In genomic region chrX:81121513-81122363, GRCh38 we compare ENCODE assay signal across 8 cellular contexts.
A peak's percentile ranks its signal among the peaks of the same experiment; 100 is the strongest.
DNase-seq lines count a peak whose midpoint lies in the region; ATAC-seq and TF ChIP-seq lines count a peak whose summit lies in the region.

No MANE protein-coding gene starts in this region.

- ATAC-seq in GM19324 (IDR thresholded peaks at IDR 0.05; ENCODE audit: low FRiP score, unreplicated experiment) (peak; percentile 97), HG03457 (IDR thresholded peaks at IDR 0.05; ENCODE audit: unreplicated experiment) (peak; percentile 98)

- no peaks in the 10 kb centered on the region for H3K36me3 ChIP-seq in BJ (ENCODE audit: control insufficient read depth, insufficient read depth, low read length)
- no peaks in the 10 kb centered on the region for H3K36me3 ChIP-seq in NT2/D1 (ENCODE audit: insufficient read depth, insufficient read length, low read length)

- H3K9me3 ChIP-seq in NT2/D1 (ENCODE audit: insufficient read depth, low read length), result no peaks in the 10 kb centered on the region

- DNase-seq in BJ (ENCODE audit: low read depth) (peak; percentile 62), NT2/D1 (ENCODE audit: low read depth, low spot score) (peak; percentile 81), epidermal melanocyte (ENCODE audit: insufficient read length, low spot score) (peak; percentile 71), mesothelial cell of epicardium (ENCODE audit: low spot score in 2 of 2, unreplicated experiment in 2 of 2) (peak; percentile 65 to 92)
- DNase-seq in activated CD8-positive, alpha-beta memory T cell treated with anti-CD3 and anti-CD28 coated beads, Interleukin-2, amount 50 U/mL, for 4 hours, result peak; percentile 84
- DNase-seq in stimulated activated CD8-positive, alpha-beta memory T cell treated with anti-CD3 and anti-CD28 coated beads, Interleukin-15, amount 100 ng/mL, for 24 hours (ENCODE audit: low read depth), result peak; percentile 56

- H3K4me3 Mint-ChIP-seq in mesothelial cell of epicardium, result peak overlapping the region; percentile 87

- H3K27me3 ChIP-seq in BJ (ENCODE audit: control insufficient read depth, insufficient read depth, low read length), result no peaks in the 10 kb centered on the region
- H3K27me3 ChIP-seq in NT2/D1 (ENCODE audit: insufficient read depth, insufficient read length), result peaks cover 4% of the 10 kb centered on the region

- TF ChIP-seq CTCF in BJ (IDR thresholded peaks at IDR 0.05; ENCODE audit: insufficient read depth, low read depth, low read length) (no peak), mesothelial cell of epicardium (IDR thresholded peaks at IDR 0.05; ENCODE audit: unreplicated experiment) (no peak)

- no peaks in the 10 kb centered on the region for H3K36me3 Mint-ChIP-seq in mesothelial cell of epicardium

- peak overlapping the region; percentile 65 for H3K9ac ChIP-seq in NT2/D1 (ENCODE audit: insufficient read length, low read depth)

- H3K4me1 Mint-ChIP-seq in mesothelial cell of epicardium, result peaks cover 4% of the 10 kb centered on the region

- H3K4me3 ChIP-seq in BJ (ENCODE audit: low read depth, low read length) (peak overlapping the region; percentile 54), NT2/D1 (ENCODE audit: insufficient read length, low read depth) (peak overlapping the region; percentile 79)

- H3K27me3 Mint-ChIP-seq in mesothelial cell of epicardium (ENCODE audit: low read depth), result peaks cover 32% of the 10 kb centered on the region

- no peaks in the 10 kb centered on the region for H3K4me1 ChIP-seq in NT2/D1 (ENCODE audit: insufficient read depth, insufficient read length)

- peak overlapping the region; percentile 94 for H3K27ac Mint-ChIP-seq in mesothelial cell of epicardium

- H3K9me3 Mint-ChIP-seq in mesothelial cell of epicardium, result peaks cover 18% of the 10 kb centered on the region

- CTCF ChIA-PET in BJ (lab: Yijun Ruan, JAX), result no interaction called here

- POLR2A ChIA-PET in BJ (lab: Charles Lee), result no interaction called here

Comparison
In these comparisons a context has a peak if more than half of its experiments do, and no peak if none do; other contexts are left out.
1. Peak in every context shown above with its lines: DNase-seq, ATAC-seq and H3K4me3 ChIP-seq.